In the genomic region with DNA sequence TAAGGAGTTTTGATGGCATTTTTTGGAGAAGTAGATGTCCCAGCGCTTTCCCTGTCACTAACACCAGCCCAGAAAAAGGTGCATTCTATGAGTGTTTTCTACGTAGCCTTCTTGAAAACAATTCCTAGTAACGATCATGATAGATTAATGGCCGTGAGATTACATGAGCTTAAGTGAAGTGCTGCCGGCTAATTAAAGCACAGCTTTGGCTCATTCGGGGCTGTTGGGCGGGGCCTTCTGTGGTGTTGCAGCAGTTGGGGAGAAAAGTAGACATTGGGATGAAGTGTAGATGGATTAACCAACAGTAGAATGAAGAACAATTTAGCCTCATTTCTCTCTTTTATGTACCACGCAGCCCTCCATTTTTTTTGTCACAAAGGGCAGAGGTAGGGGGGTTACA, we compare ENCODE assay signal across 10 cellular contexts. TPM values are rescaled to one million over a fixed set of nuclear protein-coding genes. Genes with fewer than 3 reads are reported as not detected.
DNase-seq lines count a peak whose midpoint lies in the region; ATAC-seq and TF ChIP-seq lines count a peak whose summit lies in the region.
"Had no signal": no experiment of that assay in that cellular context is flagged by ENCODE, and none has a peak within 500 bp of the region (broad histone marks: within the 10 kb centered on the region; RNA-seq: fewer than 3 reads in every experiment).

No MANE protein-coding gene starts in this region.

- H3K9me3 ChIP-seq in HEK293 (ENCODE audit: control insufficient read depth, insufficient read depth, low read depth, low read length) (no peaks in the 10 kb centered on the region), Peyer's patch (no peaks in the 10 kb centered on the region), skeletal muscle tissue (ENCODE audit: control insufficient read depth in 3 of 3, low read length in 3 of 3) (no peaks in the 10 kb centered on the region)

- ATAC-seq in left cardiac atrium, result peak; percentile 44 to 49
- ATAC-seq in HG03469 (IDR thresholded peaks at IDR 0.05; ENCODE audit: unreplicated experiment), result no peak
- no peak for ATAC-seq in GM18858 (IDR thresholded peaks at IDR 0.05; ENCODE audit: unreplicated experiment)
- no peak for ATAC-seq in HG02623 (IDR thresholded peaks at IDR 0.05; ENCODE audit: unreplicated experiment)
- ATAC-seq: PC-3 had no signal

- H3K27ac ChIP-seq in HEK293 (ENCODE audit: extremely low read depth, low read depth, low read length) (no peak overlapping the region), Peyer's patch (peak overlapping the region in 3 of 4 donors; percentile 13 to 71 (median 21)), skeletal muscle tissue (ENCODE audit: low read depth, low read length) (peak overlapping the region; percentile 76)

- POLR2A ChIA-PET in HEK293 (lab: Yijun Ruan, JAX), result no interaction called here

- intact Hi-C loops in left cardiac atrium (cut with DNase I), result no loop called here

- no peak for TF ChIP-seq POLR2A in Peyer's patch (IDR thresholded peaks at IDR 0.05)

- no peak overlapping the region for H3K4me3 ChIP-seq in HEK293 (ENCODE audit: low read depth, low read length)
- peak overlapping the region in 1 of 4 donors; percentile 9 for H3K4me3 ChIP-seq in Peyer's patch
- peak overlapping the region; percentile 42 to 68 (median 56) for H3K4me3 ChIP-seq in skeletal muscle tissue (ENCODE audit: low read length in 3 of 3)

- no peaks in the 10 kb centered on the region for H3K36me3 ChIP-seq in HEK293 (ENCODE audit: control insufficient read depth in 2 of 2, insufficient read depth in 1 of 2, low read length in 2 of 2)
- no peaks in the 10 kb centered on the region for H3K36me3 ChIP-seq in Peyer's patch
- H3K36me3 ChIP-seq in skeletal muscle tissue (ENCODE audit: control insufficient read depth in 3 of 3, insufficient read depth in 3 of 3, low read length in 3 of 3), result no peaks in the 10 kb centered on the region

- H3K27me3 ChIP-seq in Peyer's patch (no peaks in the 10 kb centered on the region), skeletal muscle tissue (ENCODE audit: control insufficient read depth in 3 of 3, insufficient read depth in 3 of 3, low read length in 3 of 3) (no peaks in the 10 kb centered on the region)

- TF ChIP-seq CTCF in HEK293 (tag by site-specific recombination; IDR thresholded peaks at IDR 0.05) (no peak), Peyer's patch (IDR thresholded peaks at IDR 0.05) (no peak)

- DNase-seq in Peyer's patch (peak in 1 of 3 donors; percentile 44), left cardiac atrium (no peak), HT-29 (ENCODE audit: low spot score) (no peak)
- DNase-seq: PC-3, T-helper 9 cell had no signal

- H3K4me1 ChIP-seq in HEK293 (ENCODE audit: control insufficient read depth, insufficient read depth, low read length), result peaks cover 2% of the 10 kb centered on the region
- H3K4me1 ChIP-seq in Peyer's patch, result peaks cover 0 to 9% (median 0%) of the 10 kb centered on the region in 4 donors
- peaks cover 22 to 38% (median 22%) of the 10 kb centered on the region in 3 donors for H3K4me1 ChIP-seq in skeletal muscle tissue (ENCODE audit: control insufficient read depth in 3 of 3, insufficient read depth in 3 of 3, low read length in 3 of 3)

- peak overlapping the region; percentile 63 to 73 (median 69) for H3K9ac ChIP-seq in skeletal muscle tissue (ENCODE audit: low read depth in 1 of 3, low read length in 3 of 3)

- CTCF ChIA-PET in HEK293 (lab: Yijun Ruan, JAX), result no interaction called here

TF ChIP-seq in HEK293, 187 proteins besides CTCF, POLR2A, EP300 and RAD21 (continues in another document):
- TF ChIP-seq ZNF18 (tag by site-specific recombination; IDR thresholded peaks at IDR 0.05) (no peak), ZNF26 (tag by site-specific recombination; IDR thresholded peaks at IDR 0.05) (no peak), ZXDB (tag by site-specific recombination; IDR thresholded peaks at IDR 0.05) (no peak), ZBTB20 (tag by site-specific recombination; IDR thresholded peaks at IDR 0.05) (no peak), REPIN1 (tag by site-specific recombination; IDR thresholded peaks at IDR 0.05; ENCODE audit: low read depth) (no peak), FEZF1 (tag by site-specific recombination; IDR thresholded peaks at IDR 0.05) (no peak), YY1 (tag by site-specific recombination; IDR thresholded peaks at IDR 0.05) (no peak), ZSCAN18 (tag by site-specific recombination; IDR thresholded peaks at IDR 0.05) (no peak), ZNF510 (tag by site-specific recombination; IDR thresholded peaks at IDR 0.05; ENCODE audit: insufficient replicate concordance) (no peak), KLF1 (tag by site-specific recombination; IDR thresholded peaks at IDR 0.05) (peak; percentile 35), ZNF202 (tag by site-specific recombination; IDR thresholded peaks at IDR 0.05; ENCODE audit: borderline replicate concordance) (no peak), GLIS1 (tag by site-specific recombination; IDR thresholded peaks at IDR 0.05) (no peak), HOXD13 (CRISPR knock-in tag; IDR thresholded peaks at IDR 0.05; ENCODE audit: borderline replicate concordance) (no peak), ZNF391 (tag by site-specific recombination; IDR thresholded peaks at IDR 0.05; ENCODE audit: borderline replicate concordance, low read depth) (no peak), ZNF433 (tag by site-specific recombination; IDR thresholded peaks at IDR 0.05; ENCODE audit: low read depth) (no peak), ZBTB8A (tag by site-specific recombination; IDR thresholded peaks at IDR 0.05) (peak; percentile 15; the same call in 1 of the 2 replicates), ZNF488 (tag by site-specific recombination; IDR thresholded peaks at IDR 0.05) (no peak), ZNF394 (tag by site-specific recombination; IDR thresholded peaks at IDR 0.05; ENCODE audit: borderline replicate concordance) (no peak), ZNF146 (tag by site-specific recombination; IDR thresholded peaks at IDR 0.05) (no peak)
- TF ChIP-seq, protein P1, sequence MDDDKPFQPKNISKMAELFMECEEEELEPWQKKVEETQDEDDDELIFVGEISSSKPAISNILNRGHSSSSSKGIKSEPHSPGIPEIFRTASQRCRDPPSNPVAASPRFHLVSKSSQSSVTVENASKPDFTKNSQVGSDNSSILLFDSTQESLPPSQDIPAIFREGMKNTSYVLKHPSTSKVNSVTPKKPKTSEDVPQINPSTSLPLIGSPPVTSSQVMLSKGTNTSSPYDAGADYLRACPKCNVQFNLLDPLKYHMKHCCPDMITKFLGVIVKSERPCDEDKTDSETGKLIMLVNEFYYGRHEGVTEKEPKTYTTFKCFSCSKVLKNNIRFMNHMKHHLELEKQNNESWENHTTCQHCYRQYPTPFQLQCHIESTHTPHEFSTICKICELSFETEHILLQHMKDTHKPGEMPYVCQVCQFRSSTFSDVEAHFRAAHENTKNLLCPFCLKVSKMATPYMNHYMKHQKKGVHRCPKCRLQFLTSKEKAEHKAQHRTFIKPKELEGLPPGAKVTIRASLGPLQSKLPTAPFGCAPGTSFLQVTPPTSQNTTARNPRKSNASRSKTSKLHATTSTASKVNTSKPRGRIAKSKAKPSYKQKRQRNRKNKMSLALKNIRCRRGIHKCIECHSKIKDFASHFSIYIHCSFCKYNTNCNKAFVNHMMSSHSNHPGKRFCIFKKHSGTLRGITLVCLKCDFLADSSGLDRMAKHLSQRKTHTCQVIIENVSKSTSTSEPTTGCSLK (tag by site-specific recombination; IDR thresholded peaks at IDR 0.05), result no peak

RNA-seq across cellular contexts. Expression of gene TRAF3IP2, which starts 20.8 kb away (rescaled TPM):
- total RNA-seq in Peyer's patch (10 to 100 TPM; 34.3 to 61.1 (median 39.1) TPM), left cardiac atrium (10 to 100 TPM; 11.2 to 13.2 TPM), skeletal muscle tissue (5.7 TPM)
- 11.7 and 12.2 TPM in 2 replicates for total RNA-seq in HT-29 (2014; rRNA removed; shearing (Covaris generic))

Comparison
In these comparisons a context has a peak if more than half of its experiments do, and no peak if none do; other contexts are left out.
1. ATAC-seq: peak in left cardiac atrium (2 of 2); none in HG03469 (single experiment), GM18858 (single experiment) and HG02623 (single experiment).